ENCODE assay signal across 12 cellular contexts in the genomic region with DNA sequence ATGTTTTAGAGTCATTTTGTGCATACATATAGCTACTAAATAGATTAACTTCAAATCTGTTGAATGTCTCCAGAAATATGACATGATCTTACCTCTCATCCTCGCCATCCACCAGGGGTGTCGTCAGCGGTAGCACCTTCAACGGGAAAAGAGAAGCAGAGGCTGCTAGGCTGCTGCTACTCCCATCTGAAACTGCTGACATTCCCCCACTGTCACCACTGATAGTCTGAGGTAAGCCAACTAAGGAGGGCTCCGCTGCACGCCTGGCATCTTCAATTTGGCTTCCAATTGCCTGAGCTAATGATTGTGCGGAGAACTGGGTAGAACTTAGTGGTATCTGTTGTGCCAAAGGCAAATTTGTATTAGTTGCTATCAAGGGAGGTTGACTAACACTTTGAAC. TPM values are rescaled to one million over a fixed set of nuclear protein-coding genes. Genes with fewer than 3 reads are reported as not detected.
DNase-seq lines count a peak whose midpoint lies in the region; ATAC-seq and TF ChIP-seq lines count a peak whose summit lies in the region.
"Had no signal": no experiment of that assay in that cellular context is flagged by ENCODE, and none has a peak within 500 bp of the region (broad histone marks: within the 10 kb centered on the region; RNA-seq: fewer than 3 reads in every experiment).

No MANE protein-coding gene starts in this region.

- peak overlapping the region; percentile 82 for H3K4me3 ChIP-seq in GM23248
- H3K4me3 ChIP-seq in SU-DHL-6 (ENCODE audit: insufficient read depth, low read length, poor library complexity, severe bottlenecking), result no peak overlapping the region
- peak overlapping the region; percentile 90 for H3K4me3 ChIP-seq in psoas muscle
- peak overlapping the region in 1 of 4 donors; percentile 6 for H3K4me3 ChIP-seq in upper lobe of left lung

- peaks cover 10% of the 10 kb centered on the region for H3K36me3 Mint-ChIP-seq in activated T-helper 17 cell treated with anti-CD3 and anti-CD28 coated beads, Interleukin-2, amount 50 U/mL, for 72 hours (ENCODE audit: low read depth)

- no peaks in the 10 kb centered on the region; the same call in 1 of the 2 replicates for H3K36me3 ChIP-seq in GM23248 (ENCODE audit: low read depth)
- H3K36me3 ChIP-seq in SU-DHL-6 (ENCODE audit: low read length), result peaks cover 12% of the 10 kb centered on the region
- H3K36me3 ChIP-seq in psoas muscle (ENCODE audit: insufficient read depth in 1 of 2, low read depth in 1 of 2), result no peaks in the 10 kb centered on the region
- no peaks in the 10 kb centered on the region for H3K36me3 ChIP-seq in upper lobe of left lung

- H4K20me1 ChIP-seq in GM23248 (ENCODE audit: insufficient read depth) (no peaks in the 10 kb centered on the region), SU-DHL-6 (ENCODE audit: low read depth, low read length) (peaks cover 19% of the 10 kb centered on the region)

- H3K27me3 ChIP-seq in GM23248 (replicated peaks; ENCODE audit: insufficient read depth) (no peaks in the 10 kb centered on the region), SU-DHL-6 (ENCODE audit: low read length) (no peaks in the 10 kb centered on the region), psoas muscle (ENCODE audit: insufficient read depth in 3 of 3, low read length in 2 of 3) (no peaks in the 10 kb centered on the region), upper lobe of left lung (no peaks in the 10 kb centered on the region)

- H3K4me2 ChIP-seq in GM23248 (ENCODE audit: unreplicated experiment), result peak overlapping the region; percentile 82
- H3K4me2 ChIP-seq in SU-DHL-6 (ENCODE audit: low read depth, low read length, poor library complexity, severe bottlenecking), result peak overlapping the region; percentile 41

- H3K79me2 ChIP-seq in GM23248 (ENCODE audit: insufficient read depth) (peaks cover 82% of the 10 kb centered on the region), SU-DHL-6 (ENCODE audit: insufficient read depth, low read length) (no peaks in the 10 kb centered on the region)

- TF ChIP-seq POLR2A in upper lobe of left lung (IDR thresholded peaks at IDR 0.05), result no peak

- H2AFZ ChIP-seq in GM23248 (no peak overlapping the region), SU-DHL-6 (ENCODE audit: low read depth, low read length, severe bottlenecking) (no peak overlapping the region)

- WGBS in GM23248 (ENCODE audit: low coverage in 1 of 2, low lambda C conversion rate in 2 of 2, missing lambda C conversion rate in 2 of 2), 2 experiments, result 70 to 75% methylated on average over 7 of the region's 7 CpGs
- WGBS in psoas muscle, 3 donors, result 56 to 61% (median 56%) methylated on average over 7 of the region's 7 CpGs
- WGBS in upper lobe of left lung, 2 donors, result 92 to 96% methylated on average over 7 of the region's 7 CpGs

- no peak for TF ChIP-seq EP300 in upper lobe of left lung (IDR thresholded peaks at IDR 0.05)

- H3F3A ChIP-seq in GM23248 (ENCODE audit: insufficient read depth) (peaks cover 9% of the 10 kb centered on the region), SU-DHL-6 (ENCODE audit: insufficient read depth) (no peaks in the 10 kb centered on the region)

- H3K27ac ChIP-seq in GM23248 (no peak overlapping the region), SU-DHL-6 (ENCODE audit: low read depth, low read length) (no peak overlapping the region), psoas muscle (peak overlapping the region; percentile 94), upper lobe of left lung (no peak overlapping the region)

- intact Hi-C loops in head of caudate nucleus (cut with DNase I), result loop anchor here (10.0 kb wide), 2 partner anchors 392 to 772 kb away; partner anchors contain the start of gene TPT1
- intact Hi-C loops in psoas muscle (cut with DNase I), result loop anchor here (5.0 to 10.0 kb wide), 2 partner anchors 51 to 78 kb away; no protein-coding TSS in a partner anchor

- peak; percentile 5 for DNase-seq in GM23248
- peak in 31 of 42 donors; percentile 18 to 79 (median 47) for DNase-seq in head of caudate nucleus
- DNase-seq in psoas muscle, result no peak
- DNase-seq in upper lobe of left lung, result no peak
- no peak for DNase-seq in RPMI8226
- DNase-seq: midbrain, NCI-H1105, SHP77 had no signal

- ATAC-seq in psoas muscle (peak in 1 of 4 donors; percentile 14), upper lobe of left lung (ENCODE audit: low FRiP score in 2 of 2) (no peak), HG02798 (IDR thresholded peaks at IDR 0.05; ENCODE audit: poor library complexity, unreplicated experiment) (no peak)
- ATAC-seq in activated T-helper 17 cell treated with anti-CD3 and anti-CD28 coated beads, Interleukin-2, amount 50 U/mL, for 72 hours (replicated peaks), result no peak

- H3K9me3 Mint-ChIP-seq in activated T-helper 17 cell treated with anti-CD3 and anti-CD28 coated beads, Interleukin-2, amount 50 U/mL, for 72 hours, result no peaks in the 10 kb centered on the region
- H3K9me3 Mint-ChIP-seq: dendritic cell treated with granulocyte-macrophage colony-stimulating factor and Interleukin-4, amounts not matched to agents 40 ng/mL and 50 ng/mL, for 4 days had no signal

- no peak overlapping the region for H3K9ac ChIP-seq in GM23248
- no peak overlapping the region for H3K9ac ChIP-seq in SU-DHL-6 (ENCODE audit: low read length)

- H3K4me1 ChIP-seq in GM23248 (ENCODE audit: insufficient read depth) (peaks cover 54% of the 10 kb centered on the region), psoas muscle (peaks cover 34% of the 10 kb centered on the region), upper lobe of left lung (peaks cover 13 to 26% (median 18%) of the 10 kb centered on the region in 4 donors)

- no peak for TF ChIP-seq CTCF in SU-DHL-6 (IDR thresholded peaks at IDR 0.05; ENCODE audit: insufficient read depth, low read length, poor library complexity, severe bottlenecking)
- no peak for TF ChIP-seq CTCF in psoas muscle (IDR thresholded peaks at IDR 0.05)
- TF ChIP-seq CTCF in upper lobe of left lung (IDR thresholded peaks at IDR 0.05), result no peak

- no peak overlapping the region for H3K4me3 Mint-ChIP-seq in activated T-helper 17 cell treated with anti-CD3 and anti-CD28 coated beads, Interleukin-2, amount 50 U/mL, for 72 hours
- H3K4me3 Mint-ChIP-seq: dendritic cell treated with granulocyte-macrophage colony-stimulating factor and Interleukin-4, amounts not matched to agents 40 ng/mL and 50 ng/mL, for 4 days had no signal

- H3K27ac Mint-ChIP-seq in activated T-helper 17 cell treated with anti-CD3 and anti-CD28 coated beads, Interleukin-2, amount 50 U/mL, for 72 hours, result no peak overlapping the region
- H3K27ac Mint-ChIP-seq: dendritic cell treated with granulocyte-macrophage colony-stimulating factor and Interleukin-4, amounts not matched to agents 40 ng/mL and 50 ng/mL, for 4 days had no signal

- H3K27me3 Mint-ChIP-seq in activated T-helper 17 cell treated with anti-CD3 and anti-CD28 coated beads, Interleukin-2, amount 50 U/mL, for 72 hours, result no peaks in the 10 kb centered on the region

- H3K9me2 ChIP-seq in GM23248 (ENCODE audit: insufficient read depth) (no peaks in the 10 kb centered on the region), SU-DHL-6 (replicated peaks; ENCODE audit: insufficient read depth, low read length) (no peaks in the 10 kb centered on the region)

- in situ Hi-C loops in GM23248 (cut with MboI), result no loop called here

- peaks cover 24% of the 10 kb centered on the region for H3K4me1 Mint-ChIP-seq in activated T-helper 17 cell treated with anti-CD3 and anti-CD28 coated beads, Interleukin-2, amount 50 U/mL, for 72 hours

- H3K9me3 ChIP-seq in GM23248 (ENCODE audit: low read depth), result no peaks in the 10 kb centered on the region
- no peaks in the 10 kb centered on the region for H3K9me3 ChIP-seq in SU-DHL-6 (ENCODE audit: insufficient read depth, low read length)
- H3K9me3 ChIP-seq in psoas muscle, result no peaks in the 10 kb centered on the region
- no peaks in the 10 kb centered on the region for H3K9me3 ChIP-seq in upper lobe of left lung

RNA-seq across cellular contexts. Expression of gene TSC22D1, which starts 3.1 kb away (rescaled TPM):
- 59.2 and 60.6 TPM in 2 replicates for total RNA-seq in GM23248 (2014; rRNA removed; shearing (Covaris generic))
- polyA plus RNA-seq in GM23248 (2016; fragmentation: Nextera tagmentation; extraction: Ambion mirVana) (30.5 and 31.3 TPM in 2 replicates), psoas muscle (100 to 1,000 TPM in 1 of 3 donors, 10 to 100 TPM in 2; 34.5 to 102 (median 99.9) TPM)
- total RNA-seq in psoas muscle (100 to 1,000 TPM; 121 to 203 (median 169) TPM), upper lobe of left lung (100 to 1,000 TPM in 4 of 6 donors, 10 to 100 TPM in 2; 66.0 to 158 (median 115) TPM)
- total RNA-seq in activated T-helper 17 cell treated with anti-CD3 and anti-CD28 coated beads, Interleukin-2, amount 50 U/mL, for 72 hours, result 1 to 10 TPM; 4.1 to 6.8 TPM

Comparison
In these comparisons a context has a peak if more than half of its experiments do, and no peak if none do; other contexts are left out.
1. DNase-seq: peak in GM23248 (single experiment) and head of caudate nucleus (31 of 42); none in psoas muscle (0 of 2), upper lobe of left lung (0 of 2) and RPMI8226 (single experiment).